Comparison of ENCODE assay signal across 33 cellular contexts in genomic region chr7:27870595-27870994, GRCh38.
"Had no signal": no experiment of that assay in that cellular context is flagged by ENCODE, and none has a peak within 500 bp of the region (broad histone marks: within the 10 kb centered on the region; RNA-seq: fewer than 3 reads in every experiment).

No MANE protein-coding gene starts in this region.

- H3K4me1 ChIP-seq: foreskin keratinocyte had no signal

- H3K36me3 ChIP-seq: cardiac muscle cell, esophagus muscularis mucosa, gastrocnemius medialis, heart left ventricle had no signal

- H3K9me3 Mint-ChIP-seq: activated CD8-positive, alpha-beta T cell treated with anti-CD3 and anti-CD28 coated beads for 36 hours; activated T-cell treated with anti-CD3 and anti-CD28 coated beads, Interleukin-2, amount 50 U/mL, for 4 hours; activated T-helper 17 cell treated with anti-CD3 and anti-CD28 coated beads, Interleukin-2, amount 50 U/mL, for 72 hours; T-helper 2 cell treated with Interferon-gamma antibody and Interleukin-4, amounts not matched to agents 5 μg/mL and 100 μg/mL, for 36 hours; WTC11 had no signal

- H3K27ac Mint-ChIP-seq: activated CD8-positive, alpha-beta T cell treated with anti-CD3 and anti-CD28 coated beads for 36 hours; activated naive CD8-positive, alpha-beta T cell; activated T-helper 17 cell treated with anti-CD3 and anti-CD28 coated beads, Interleukin-2, amount 50 U/mL, for 72 hours; T-helper 17 cell; T-helper 2 cell treated with Interferon-gamma antibody and Interleukin-4, amounts not matched to agents 5 μg/mL and 100 μg/mL, for 36 hours; WTC11 had no signal

- H3K36me3 Mint-ChIP-seq: activated naive CD8-positive, alpha-beta T cell; WTC11 had no signal

- H3K9me3 ChIP-seq: body of pancreas, esophagus muscularis mucosa, gastrocnemius medialis, heart left ventricle had no signal

- H3K27me3 Mint-ChIP-seq: activated CD8-positive, alpha-beta T cell treated with anti-CD3 and anti-CD28 coated beads for 36 hours; activated naive CD8-positive, alpha-beta T cell; activated T-helper 17 cell treated with anti-CD3 and anti-CD28 coated beads, Interleukin-2, amount 50 U/mL, for 72 hours; effector memory CD8-positive, alpha-beta T cell; T-helper 17 cell had no signal

- H3K4me3 Mint-ChIP-seq: activated CD8-positive, alpha-beta T cell treated with anti-CD3 and anti-CD28 coated beads for 36 hours; activated naive CD8-positive, alpha-beta T cell; activated T-cell treated with anti-CD3 and anti-CD28 coated beads, Interleukin-2, amount 50 U/mL, for 4 hours; activated T-helper 17 cell treated with anti-CD3 and anti-CD28 coated beads, Interleukin-2, amount 50 U/mL, for 72 hours; T-helper 17 cell; T-helper 2 cell treated with Interferon-gamma antibody and Interleukin-4, amounts not matched to agents 5 μg/mL and 100 μg/mL, for 36 hours; WTC11 had no signal

- DNase-seq: activated CD4-positive, alpha-beta T cell treated with anti-CD3 and anti-CD28 coated beads for 48 hours; activated CD4-positive, alpha-beta T cell treated with anti-CD3 and anti-CD28 coated beads, Interleukin-2, amount 50 U/mL, for 1 hour; activated CD4-positive, alpha-beta T cell treated with anti-CD3 and anti-CD28 coated beads, Interleukin-2, amount 50 U/mL, for 48 hours; activated CD8-positive, alpha-beta memory T cell treated with anti-CD3 and anti-CD28 coated beads for 24 hours; activated CD8-positive, alpha-beta T cell treated with anti-CD3 and anti-CD28 coated beads for 36 hours; activated effector memory CD4-positive, alpha-beta T cell treated with Interleukin-2 at 50 U/mL for 16 hours; activated gamma-delta T cell treated with Interleukin-2 at 50 U/mL for 16 hours; activated naive CD4-positive, alpha-beta T cell treated with anti-CD3 and anti-CD28 coated beads, Interleukin-2, amount 50 U/mL, for 16 hours; activated naive CD4-positive, alpha-beta T cell treated with Interleukin-2 at 50 U/mL for 16 hours; activated T-cell treated with anti-CD3 and anti-CD28 coated beads, Interleukin-2, amount 50 U/mL, for 4 hours; amygdala; aorta; body of pancreas; central memory CD4-positive, alpha-beta T cell; dermis blood vessel endothelial cell; effector CD4-positive, alpha-beta T cell; effector memory CD8-positive, alpha-beta T cell; erythroblast; foreskin keratinocyte; gastrocnemius medialis; glutamatergic neuron; heart left ventricle; T-helper 1 cell; T-helper 17 cell; T1000 had no signal

- H3K27me3 ChIP-seq: body of pancreas, cardiac muscle cell, esophagus muscularis mucosa, foreskin keratinocyte, gastrocnemius medialis, heart left ventricle had no signal

- H3K27ac ChIP-seq: body of pancreas, cardiac muscle cell, coronary artery, esophagus muscularis mucosa, foreskin keratinocyte, gastrocnemius medialis, heart left ventricle, VCaP had no signal

- H3K4me1 Mint-ChIP-seq: activated T-helper 17 cell treated with anti-CD3 and anti-CD28 coated beads, Interleukin-2, amount 50 U/mL, for 72 hours had no signal

- H3K4me3 ChIP-seq: body of pancreas, cardiac muscle cell, coronary artery, esophagus muscularis mucosa, gastrocnemius medialis, heart left ventricle had no signal

- ATAC-seq: activated CD8-positive, alpha-beta T cell treated with anti-CD3 and anti-CD28 coated beads for 36 hours; activated T-cell treated with anti-CD3 and anti-CD28 coated beads, Interleukin-2, amount 50 U/mL, for 4 hours; activated T-helper 17 cell treated with anti-CD3 and anti-CD28 coated beads, Interleukin-2, amount 50 U/mL, for 72 hours; body of pancreas; effector memory CD8-positive, alpha-beta T cell; foreskin keratinocyte; gastrocnemius medialis; heart left ventricle; T-helper 17 cell; WTC11 had no signal
